Comparison of ENCODE assay signal across 8 cellular contexts in genomic region chrX:140701480-140701879, GRCh38. TPM values are rescaled to one million over a fixed set of nuclear protein-coding genes. Genes with fewer than 3 reads are reported as not detected.
A peak's percentile ranks its signal among the peaks of the same experiment; 100 is the strongest.
DNase-seq lines count a peak whose midpoint lies in the region; ATAC-seq and FAIRE-seq lines count a peak whose summit lies in the region.

No MANE protein-coding gene starts in this region.

- H3K4me1 Mint-ChIP-seq in activated CD4-positive, alpha-beta memory T cell treated with anti-CD3 and anti-CD28 coated beads for 36 hours (ENCODE audit: low read depth): no peaks in the 10 kb centered on the region

- ATAC-seq in GM18870 (IDR thresholded peaks at IDR 0.05; ENCODE audit: unreplicated experiment) (peak; percentile 67), GM21528 (IDR thresholded peaks at IDR 0.05; ENCODE audit: low FRiP score, unreplicated experiment) (no peak), GM19324 (IDR thresholded peaks at IDR 0.05; ENCODE audit: low FRiP score, unreplicated experiment) (no peak)

- FAIRE-seq in RCC 7860 (lab: Jason Lieb, UNC): peak; percentile 58

- no peak overlapping the region for H3K4me3 Mint-ChIP-seq in activated CD4-positive, alpha-beta memory T cell treated with anti-CD3 and anti-CD28 coated beads for 36 hours

- H3K36me3 Mint-ChIP-seq in activated CD4-positive, alpha-beta memory T cell treated with anti-CD3 and anti-CD28 coated beads for 36 hours: no peaks in the 10 kb centered on the region

- CTCF ChIA-PET in activated CD4-positive, alpha-beta memory T cell treated with anti-CD3 and anti-CD28 coated beads for 36 hours (lab: Charles Lee): no interaction called here

- no peaks in the 10 kb centered on the region for H3K27me3 Mint-ChIP-seq in activated CD4-positive, alpha-beta memory T cell treated with anti-CD3 and anti-CD28 coated beads for 36 hours

- intact Hi-C loops in activated CD4-positive, alpha-beta memory T cell treated with anti-CD3 and anti-CD28 coated beads for 36 hours (cut with micrococcal nuclease): loop anchor here (1.0 kb wide), 1 partner anchor 32 kb away; no protein-coding TSS in a partner anchor

- no peaks in the 10 kb centered on the region for H3K9me3 Mint-ChIP-seq in activated CD4-positive, alpha-beta memory T cell treated with anti-CD3 and anti-CD28 coated beads for 36 hours

- POLR2A ChIA-PET in activated CD4-positive, alpha-beta memory T cell treated with anti-CD3 and anti-CD28 coated beads for 36 hours (lab: Charles Lee): no interaction called here

- DNase-seq in AML-193 (lab: John Stamatoyannopoulos, UW) (peak; percentile 1 to 2), RCC 7860 (ENCODE audit: low spot score) (peak; percentile 4), inferior parietal cortex (ENCODE audit: extremely low spot score) (peak; percentile 61), NCI-H2081 (lab: John Stamatoyannopoulos, UW) (no peak)
- DNase-seq in activated CD4-positive, alpha-beta memory T cell treated with anti-CD3 and anti-CD28 coated beads for 36 hours: no peak

- no peak overlapping the region for H3K27ac Mint-ChIP-seq in activated CD4-positive, alpha-beta memory T cell treated with anti-CD3 and anti-CD28 coated beads for 36 hours

RNA-seq across cellular contexts. Expression of gene LINC00632, which starts 8.1 kb away (rescaled TPM):
- total RNA-seq in activated CD4-positive, alpha-beta memory T cell treated with anti-CD3 and anti-CD28 coated beads for 36 hours: 1 to 10 TPM; 1.6 to 1.8 TPM

Comparison
In these comparisons a context has a peak if more than half of its experiments do, and no peak if none do; other contexts are left out.
1. DNase-seq: peak in AML-193 (2 of 2), RCC 7860 (single experiment) and inferior parietal cortex (single experiment); none in NCI-H2081 (0 of 2) and activated CD4-positive, alpha-beta memory T cell treated with anti-CD3 and anti-CD28 coated beads for 36 hours (single experiment).